13 cellular contexts compared by ENCODE assay signal in genomic region chr1:187689137-187689536, GRCh38.
DNase-seq lines count a peak whose midpoint lies in the region; ATAC-seq and TF ChIP-seq lines count a peak whose summit lies in the region.
"Had no signal": no experiment of that assay in that cellular context is flagged by ENCODE, and none has a peak within 500 bp of the region (broad histone marks: within the 10 kb centered on the region; RNA-seq: fewer than 3 reads in every experiment).

No MANE protein-coding gene starts in this region.

- ATAC-seq in SK-N-SH treated with all-trans-retinoic acid at 6 μM for 48 hours (peak; percentile 80), HG02678 (IDR thresholded peaks at IDR 0.05; ENCODE audit: unreplicated experiment) (no peak), GM18505 (IDR thresholded peaks at IDR 0.05; ENCODE audit: unreplicated experiment) (no peak), omental fat pad (ENCODE audit: low FRiP score) (no peak)
- ATAC-seq: T-helper 17 cell had no signal

- H3K4me3 ChIP-seq in fibroblast of villous mesenchyme (ENCODE audit: low read depth, low read length) = no peak overlapping the region

- H3K27ac ChIP-seq in caudate nucleus (ENCODE audit: low read depth, low read length) = no peak overlapping the region

- TF ChIP-seq POLR2A in GM18505 (IDR thresholded peaks at IDR 0.05; ENCODE audit: borderline replicate concordance, extremely low read depth, insufficient read depth, insufficient read length) = no peak

- TF ChIP-seq CTCF in fibroblast of villous mesenchyme (IDR thresholded peaks at IDR 0.05; ENCODE audit: insufficient read depth, low read depth, low read length) (no peak), omental fat pad (IDR thresholded peaks at IDR 0.05) (no peak)

- DNase-seq in NCI-H345 (lab: John Stamatoyannopoulos, UW) (peak; percentile 17), NCI-H345 treated with DMSO at 0.1 percent for 48 hours (lab: John Stamatoyannopoulos, UW; ENCODE audit: unreplicated experiment) (no peak), fibroblast of villous mesenchyme (ENCODE audit: low read depth) (peak; percentile 56), caudate nucleus (lab: John Stamatoyannopoulos, UW) (no peak), omental fat pad (ENCODE audit: low spot score) (no peak)
- DNase-seq: ACHN; effector CD8-positive, alpha-beta T cell; mesendoderm; NCI-H1417 treated with DMSO at 0.1 percent for 48 hours; T-helper 17 cell had no signal

TF ChIP-seq in SK-N-SH treated with all-trans-retinoic acid at 6 μM for 48 hours, 23 proteins besides CTCF, POLR2A, EP300 and RAD21:
- TF ChIP-seq PATZ1 (CRISPR knock-in tag; IDR thresholded peaks at IDR 0.05; ENCODE audit: borderline replicate concordance) (no peak), ZC3H10 (CRISPR knock-in tag; IDR thresholded peaks at IDR 0.05) (peak; percentile 25; the same call in 1 of the 2 replicates), POU6F1 (CRISPR knock-in tag; IDR thresholded peaks at IDR 0.05; ENCODE audit: borderline replicate concordance, low read depth) (no peak)

Comparison
In these comparisons a context has a peak if more than half of its experiments do, and no peak if none do; other contexts are left out.
1. DNase-seq: peak in NCI-H345 (single experiment) and fibroblast of villous mesenchyme (single experiment); none in NCI-H345 treated with DMSO at 0.1 percent for 48 hours (single experiment), caudate nucleus (0 of 61) and omental fat pad (single experiment).